Comparison of ENCODE assay signal across 20 cellular contexts in the genomic region with DNA sequence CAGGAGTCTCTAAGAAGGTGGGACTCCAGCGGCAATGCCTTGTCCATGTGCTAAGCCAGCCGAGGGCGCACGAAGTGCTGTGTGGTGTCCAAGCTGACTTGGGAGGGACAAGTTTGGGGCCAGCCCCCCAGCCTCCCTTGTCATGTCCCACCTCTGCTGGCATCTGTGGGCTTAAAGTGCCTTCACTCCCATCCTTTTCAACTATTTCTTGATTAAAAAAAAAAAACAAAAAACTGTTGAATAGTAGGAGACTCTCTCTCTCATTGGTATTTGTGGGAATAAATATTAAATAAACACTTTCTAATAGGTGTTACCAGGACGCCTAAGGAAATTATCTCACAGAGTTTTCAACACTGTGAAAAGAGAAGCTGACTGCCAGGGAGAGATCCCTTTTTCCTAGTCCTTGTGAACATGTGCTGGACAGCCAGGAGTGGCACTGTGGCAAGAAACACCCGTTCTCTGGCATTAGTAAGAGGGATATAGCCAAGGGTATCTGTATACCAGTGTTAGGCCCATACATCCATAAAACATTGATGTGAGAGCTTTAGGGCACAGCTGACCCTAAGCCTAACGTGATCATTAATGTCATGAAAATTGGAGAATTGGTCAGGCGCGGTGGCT.
A peak's percentile ranks its signal among the peaks of the same experiment; 100 is the strongest.
DNase-seq lines count a peak whose midpoint lies in the region; ATAC-seq and TF ChIP-seq lines count a peak whose summit lies in the region.
"Had no signal": no experiment of that assay in that cellular context is flagged by ENCODE, and none has a peak within 500 bp of the region (broad histone marks: within the 10 kb centered on the region; RNA-seq: fewer than 3 reads in every experiment).

No MANE protein-coding gene starts in this region.

- ATAC-seq in Panc1 (no peak), Right ventricle myocardium superior (ENCODE audit: poor library complexity) (peak; percentile 55), GM18909 (IDR thresholded peaks at IDR 0.05; ENCODE audit: poor library complexity, unreplicated experiment) (no peak)
- ATAC-seq: CD8-positive, alpha-beta T cell had no signal

- no peaks in the 10 kb centered on the region for H3K36me3 ChIP-seq in Panc1 (ENCODE audit: control insufficient read depth, insufficient read depth, low read length)
- H3K36me3 ChIP-seq in thyroid gland = no peaks in the 10 kb centered on the region
- H3K36me3 ChIP-seq: BE2C had no signal

- H3K4me3 Mint-ChIP-seq in nephron progenitor cell = no peak overlapping the region
- H3K4me3 Mint-ChIP-seq: CD8-positive, alpha-beta T cell had no signal

- no peak for TF ChIP-seq POLR2A in thyroid gland (IDR thresholded peaks at IDR 0.05)

- peaks cover 14% of the 10 kb centered on the region for H3K9me3 Mint-ChIP-seq in nephron progenitor cell
- H3K9me3 Mint-ChIP-seq: CD8-positive, alpha-beta T cell had no signal

- 94 to 96% methylated on average over 8 to 9 of the region's 9 CpGs for WGBS in thyroid gland, 2 donors

- H3K4me1 ChIP-seq in Panc1 (ENCODE audit: control insufficient read depth, insufficient read depth, low read length) (peaks cover 64% of the 10 kb centered on the region), thyroid gland (peaks cover 21 to 26% of the 10 kb centered on the region in 2 donors)

- H3K27ac ChIP-seq in 22Rv1 (0 out of 2 replicates have a peak overlapping the region, but pooled peaks have one; percentile 38), Panc1 (ENCODE audit: low read length) (peak overlapping the region; percentile 69), thyroid gland (no peak overlapping the region)

- BruUV-seq in Panc1 (replicated peaks; lab: Mats Ljungman, UMichigan) = no TSS peak

- H3K36me3 Mint-ChIP-seq in nephron progenitor cell (ENCODE audit: low read depth) = peaks cover 20% of the 10 kb centered on the region

- TF ChIP-seq CTCF in 22Rv1 (IDR thresholded peaks at IDR 0.05) (no peak), Panc1 (IDR thresholded peaks at IDR 0.05) (no peak), nephron progenitor cell (IDR thresholded peaks at IDR 0.05) (no peak), thyroid gland (IDR thresholded peaks at IDR 0.05) (no peak)

- no peaks in the 10 kb centered on the region for H3K9me3 ChIP-seq in Panc1 (ENCODE audit: control insufficient read depth, insufficient read depth, low read depth, low read length)
- no peaks in the 10 kb centered on the region for H3K9me3 ChIP-seq in thyroid gland
- H3K9me3 ChIP-seq: BE2C had no signal

- H3K27me3 ChIP-seq in Panc1 (ENCODE audit: control insufficient read depth, insufficient read depth, low read length) (no peaks in the 10 kb centered on the region), thyroid gland (no peaks in the 10 kb centered on the region)
- H3K27me3 ChIP-seq: BE2C had no signal

- DNase-seq in Panc1 (ENCODE audit: low read depth, low spot score) (no peak), Right ventricle myocardium superior (no peak), nephron progenitor cell (no peak), hepatic stellate cell (ENCODE audit: low spot score) (no peak), epidermal melanocyte (ENCODE audit: insufficient read length, low spot score) (no peak), thyroid gland (no peak)
- DNase-seq: CD8-positive, alpha-beta T cell; EL; MM.1S; NCI-H1092 treated with DMSO at 0.1 percent for 48 hours; NCI-H146; NCI-H2081 treated with DMSO at 0.1 percent for 48 hours; NCI-H510A; NCI-H748 treated with DMSO at 0.1 percent for 48 hours; NK-92 treated with Interleukin-12 subunit alpha and Interleukin-12 subunit beta, amount 100 ng/mL, for 24 hours had no signal

- intact Hi-C loops in Panc1 (cut with micrococcal nuclease; ENCODE audit: unreplicated experiment) = no loop called here
- intact Hi-C loops in Right ventricle myocardium superior (cut with DNase I) = no loop called here
- intact Hi-C loops in thyroid gland (cut with DNase I) = no loop called here

- H3K27ac Mint-ChIP-seq in nephron progenitor cell = peak overlapping the region; percentile 29
- H3K27ac Mint-ChIP-seq: CD8-positive, alpha-beta T cell had no signal

- CTCF ChIA-PET in Panc1 (lab: Charles Lee) = interaction anchor here (0.7 kb wide), 1 partner anchor 77 kb away, joined by 3 read pairs; no protein-coding TSS in a partner anchor

- POLR2A ChIA-PET in Panc1 (lab: Charles Lee) = no interaction called here

- peaks cover 49% of the 10 kb centered on the region for H3K4me1 Mint-ChIP-seq in nephron progenitor cell

- H3K4me3 ChIP-seq in Panc1 (ENCODE audit: low read depth in 2 of 2, low read length in 2 of 2) = no peak overlapping the region
- no peak overlapping the region for H3K4me3 ChIP-seq in thyroid gland (replicated peaks in 1 of 3)
- H3K4me3 ChIP-seq: GM12878, GM23248 had no signal

- in situ Hi-C loops in Panc1 (cut with HindIII; ENCODE audit: low pct_unique_long_range_greater_than_20kb, low sequenced_read_pairs) = no loop called here

- no peaks in the 10 kb centered on the region for H3K27me3 Mint-ChIP-seq in nephron progenitor cell (ENCODE audit: low read depth, poor library complexity)

Comparison
In these comparisons a context has a peak if more than half of its experiments do, and no peak if none do; other contexts are left out.
1. H3K27ac ChIP-seq: peak in 22Rv1 (single experiment) and Panc1 (single experiment); none in thyroid gland (0 of 3).